ENCODE assay signal across 11 cellular contexts in the genomic region with DNA sequence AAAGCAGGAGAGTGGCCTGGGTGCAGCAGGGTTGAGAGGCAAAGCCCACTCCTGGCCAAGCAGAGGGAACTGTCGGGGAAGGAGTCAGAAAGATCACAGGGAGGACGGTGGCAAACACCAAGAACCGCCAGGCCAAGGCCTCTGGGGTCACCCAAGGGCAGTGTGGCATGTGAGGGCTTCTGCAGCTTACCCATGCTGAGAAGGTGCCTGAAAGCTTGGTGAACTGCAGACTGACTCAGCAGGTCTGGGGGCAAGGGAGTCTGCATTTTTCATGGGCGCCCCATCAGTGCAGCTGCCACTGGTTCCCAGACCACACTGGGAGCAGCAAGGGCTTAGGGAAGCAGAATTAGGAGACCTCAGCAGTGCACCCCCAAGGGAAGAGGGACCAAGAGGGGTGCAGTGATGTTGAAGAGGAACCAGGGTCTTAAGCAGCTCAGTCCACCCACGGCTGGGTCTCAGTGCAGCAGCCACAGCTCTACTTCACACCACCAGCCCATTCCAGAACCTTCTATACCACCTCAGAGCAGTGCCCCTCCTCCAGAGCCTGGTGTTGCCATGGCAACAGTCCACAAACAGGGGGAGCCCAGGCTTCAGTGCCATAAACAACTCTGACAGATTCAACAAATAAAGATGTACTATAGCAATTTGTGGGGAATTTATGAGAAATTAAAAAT. TPM values are rescaled to one million over a fixed set of nuclear protein-coding genes. Genes with fewer than 3 reads are reported as not detected.
A peak's percentile ranks its signal among the peaks of the same experiment; 100 is the strongest.
DNase-seq lines count a peak whose midpoint lies in the region; ATAC-seq and TF ChIP-seq lines count a peak whose summit lies in the region.
"Had no signal": no experiment of that assay in that cellular context is flagged by ENCODE, and none has a peak within 500 bp of the region (broad histone marks: within the 10 kb centered on the region; RNA-seq: fewer than 3 reads in every experiment).

No MANE protein-coding gene starts in this region.

- WGBS in lung, 2 donors: 85% methylated on average over 5 of the region's 5 CpGs
- 82 to 89% methylated on average over 5 of the region's 5 CpGs for WGBS in thyroid gland, 2 donors

- H3K27me3 ChIP-seq in lung (ENCODE audit: control insufficient read depth, insufficient read depth) (no peaks in the 10 kb centered on the region), thyroid gland (no peaks in the 10 kb centered on the region)

- H3K4me1 ChIP-seq in lung (ENCODE audit: control insufficient read depth in 2 of 2, insufficient read depth in 2 of 2, low read length in 2 of 2) (peaks cover 5 to 6% of the 10 kb centered on the region in 2 donors), thyroid gland (peaks cover 34 to 70% of the 10 kb centered on the region in 2 donors)

- intact Hi-C loops in thyroid gland (cut with DNase I): no loop called here

- peak; percentile 19 for DNase-seq in activated gamma-delta T cell treated with Interleukin-2 at 50 U/mL for 16 hours
- no peak for DNase-seq in activated gamma-delta T cell (lab: John Stamatoyannopoulos, UW)
- DNase-seq in caudate nucleus (lab: John Stamatoyannopoulos, UW): peak in 1 of 61 donors; percentile 44
- no peak for DNase-seq in lung (ENCODE audit: low spot score)
- DNase-seq in thyroid gland: peak; percentile 29 to 66
- no peak for DNase-seq in NCI-H446 (lab: John Stamatoyannopoulos, UW)
- DNase-seq in activated T-cell treated with anti-CD3 and anti-CD28 coated beads, Interleukin-2, amount 50 U/mL, for 48 hours: no peak
- DNase-seq: activated CD8-positive, alpha-beta memory T cell treated with anti-CD3 and anti-CD28 coated beads, Interleukin-2, amount 50 U/mL, for 4 hours; islet precursor cell; NCI-H2081 had no signal

- no peak for TF ChIP-seq POLR2A in thyroid gland (IDR thresholded peaks at IDR 0.05)

- no peaks in the 10 kb centered on the region for H3K9me3 ChIP-seq in lung (ENCODE audit: control insufficient read depth in 2 of 2, insufficient read depth in 1 of 2, low read length in 1 of 2)
- H3K9me3 ChIP-seq in thyroid gland: no peaks in the 10 kb centered on the region

- H3K36me3 ChIP-seq in lung (ENCODE audit: control insufficient read depth in 2 of 2, insufficient read depth in 2 of 2, low read length in 2 of 2) (no peaks in the 10 kb centered on the region), thyroid gland (no peaks in the 10 kb centered on the region)

- no peak for ATAC-seq in lung (ENCODE audit: insufficient read depth, low FRiP score)
- no peak for ATAC-seq in GM18868 (IDR thresholded peaks at IDR 0.05; ENCODE audit: unreplicated experiment)

- H3K4me3 ChIP-seq in lung (no peak overlapping the region), thyroid gland (replicated peaks in 1 of 3) (no peak overlapping the region)

- H3K27ac ChIP-seq in caudate nucleus (ENCODE audit: low read depth, low read length): peak overlapping the region; percentile 53
- peak overlapping the region; percentile 39 to 64 for H3K27ac ChIP-seq in lung (ENCODE audit: low read depth in 1 of 2, low read length in 1 of 2)
- peak overlapping the region; percentile 47 to 74 (median 50) for H3K27ac ChIP-seq in thyroid gland

- TF ChIP-seq CTCF in lung (IDR thresholded peaks at IDR 0.05; ENCODE audit: control extremely low read depth, extremely low read depth) (no peak), thyroid gland (IDR thresholded peaks at IDR 0.05) (no peak)

RNA-seq across cellular contexts. Expression of a gene that starts 59.4 kb away (rescaled TPM):
- total RNA-seq in lung (10 to 100 TPM; 17.5 to 99.4 TPM), thyroid gland (10 to 100 TPM; 43.9 to 56.1 (median 44.5) TPM)
- polyA plus RNA-seq in lung: 10 to 100 TPM; 44.6 to 46.1 TPM

Comparison
In these comparisons a context has a peak if more than half of its experiments do, and no peak if none do; other contexts are left out.
1. DNase-seq: peak in activated gamma-delta T cell treated with Interleukin-2 at 50 U/mL for 16 hours (single experiment) and thyroid gland (2 of 2); none in activated gamma-delta T cell (single experiment), lung (single experiment), NCI-H446 (0 of 2) and activated T-cell treated with anti-CD3 and anti-CD28 coated beads, Interleukin-2, amount 50 U/mL, for 48 hours (0 of 2).
2. Peak in every context shown above with its lines, with median percentiles within 50 percentile points of each other: H3K27ac ChIP-seq.